ENCODE assay signal across 11 cellular contexts in the genomic region with DNA sequence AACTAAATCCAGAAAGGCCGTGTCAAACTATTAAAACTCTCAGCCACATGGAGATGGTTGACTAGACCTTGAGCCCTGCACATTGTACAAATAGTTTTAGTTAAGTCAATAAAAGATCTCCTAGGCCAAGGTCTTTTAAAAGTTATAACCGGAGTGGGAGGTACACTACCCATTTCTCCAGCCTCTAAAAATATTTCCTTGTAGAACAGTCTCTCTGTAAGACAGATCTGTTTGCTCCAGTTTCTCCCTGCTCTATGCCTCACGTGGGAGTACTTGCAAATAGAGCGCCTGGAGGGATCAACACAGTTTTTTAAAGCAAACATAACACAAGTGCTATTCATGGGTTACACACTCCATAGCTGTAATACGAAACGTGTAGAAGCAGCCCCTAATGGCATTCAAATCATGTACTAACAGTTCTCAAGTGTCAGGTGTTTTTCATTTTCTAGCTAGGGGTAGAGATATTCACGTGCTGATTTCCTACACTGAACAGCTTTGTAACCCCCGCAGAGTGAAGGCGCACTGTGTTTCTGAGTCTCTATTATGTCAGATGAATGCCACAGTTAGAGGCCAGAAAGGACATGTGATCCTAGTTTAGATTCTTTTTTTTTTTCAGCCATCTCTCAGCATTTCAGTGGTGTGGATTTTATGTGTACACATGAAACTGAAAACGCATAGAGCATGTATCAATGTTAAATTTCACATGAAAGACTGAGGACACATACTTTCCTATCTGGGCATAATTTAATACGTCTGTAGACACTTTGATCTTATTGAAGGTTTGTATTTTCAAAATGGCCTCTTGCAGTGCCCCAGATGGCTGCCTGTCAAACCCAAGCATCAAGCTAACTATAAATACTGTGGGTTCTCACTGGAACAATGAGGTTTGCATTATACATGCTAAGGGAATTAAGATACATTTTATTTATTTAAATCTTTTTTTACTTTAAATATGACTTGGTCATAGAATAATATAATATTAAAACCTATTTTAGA.
DNase-seq lines count a peak whose midpoint lies in the region; ATAC-seq and TF ChIP-seq lines count a peak whose summit lies in the region.
"Had no signal": no experiment of that assay in that cellular context is flagged by ENCODE, and none has a peak within 500 bp of the region (broad histone marks: within the 10 kb centered on the region; RNA-seq: fewer than 3 reads in every experiment).

No MANE protein-coding gene starts in this region.

- H4K20me1 ChIP-seq in MM.1S (ENCODE audit: insufficient read depth, low read length) = no peaks in the 10 kb centered on the region

- H3K4me1 ChIP-seq in MM.1S (ENCODE audit: low read length) = peaks cover 8% of the 10 kb centered on the region
- H3K4me1 ChIP-seq: tibial nerve had no signal

- no peak overlapping the region for H3K9ac ChIP-seq in MM.1S (ENCODE audit: low read length)

- no peaks in the 10 kb centered on the region for H3K27me3 ChIP-seq in MM.1S (replicated peaks; ENCODE audit: insufficient read depth, low read length)
- H3K27me3 ChIP-seq: tibial nerve had no signal

- ATAC-seq in GM19397 (IDR thresholded peaks at IDR 0.05; ENCODE audit: unreplicated experiment) = no peak
- ATAC-seq in HG03025 (IDR thresholded peaks at IDR 0.05; ENCODE audit: low FRiP score, unreplicated experiment) = no peak

- H3K4me1 Mint-ChIP-seq in glutamatergic neuron (ENCODE audit: low read depth, unreplicated experiment) = peaks cover 10% of the 10 kb centered on the region

- H3K79me2 ChIP-seq in MM.1S (ENCODE audit: low read length) = no peaks in the 10 kb centered on the region

- no peak for TF ChIP-seq EP300 in Ishikawa (IDR thresholded peaks at IDR 0.05; ENCODE audit: borderline replicate concordance)

- no peak overlapping the region for H3K27ac ChIP-seq in MM.1S (ENCODE audit: low read length)

- no peaks in the 10 kb centered on the region for H3F3A ChIP-seq in MM.1S (ENCODE audit: insufficient read depth, low read length)

- H2AFZ ChIP-seq in MM.1S (ENCODE audit: low read length) = no peak overlapping the region

- TF ChIP-seq RAD21 in Ishikawa (IDR thresholded peaks at IDR 0.05; ENCODE audit: low read depth) = no peak

- no peaks in the 10 kb centered on the region for H3K9me2 ChIP-seq in MM.1S (replicated peaks; ENCODE audit: insufficient read depth, low read length)

- H3K36me3 Mint-ChIP-seq in glutamatergic neuron (ENCODE audit: unreplicated experiment) = no peaks in the 10 kb centered on the region

- H3K4me2 ChIP-seq in MM.1S (ENCODE audit: low read depth, low read length) = no peak overlapping the region

- H3K36me3 ChIP-seq in MM.1S (replicated peaks; ENCODE audit: insufficient read depth, low read length) = no peaks in the 10 kb centered on the region
- H3K36me3 ChIP-seq: tibial nerve had no signal

- no peaks in the 10 kb centered on the region for H3K9me3 Mint-ChIP-seq in glutamatergic neuron (ENCODE audit: unreplicated experiment)

- TF ChIP-seq CTCF in glutamatergic neuron (IDR thresholded peaks at IDR 0.05; ENCODE audit: partially characterized antibody, unreplicated experiment) = no peak
- TF ChIP-seq CTCF in MM.1S (IDR thresholded peaks at IDR 0.05; ENCODE audit: low read length) = no peak

- DNase-seq in NCI-H748 treated with DMSO at 0.1 percent for 48 hours (lab: John Stamatoyannopoulos, UW) = peak; percentile 98
- no peak for DNase-seq in glutamatergic neuron
- peak; percentile 75 for DNase-seq in retina
- DNase-seq in effector CD4-positive, alpha-beta T cell = no peak
- no peak for DNase-seq in MM.1S
- DNase-seq: activated effector memory CD4-positive, alpha-beta T cell treated with anti-CD3 and anti-CD28 coated beads, Interleukin-2, amount 50 U/mL, for 16 hours; KBM-7 had no signal

- H3K27me3 Mint-ChIP-seq in glutamatergic neuron (ENCODE audit: unreplicated experiment) = no peaks in the 10 kb centered on the region

- H3K9me3 ChIP-seq in MM.1S (replicated peaks; ENCODE audit: insufficient read depth, low read length) = no peaks in the 10 kb centered on the region
- H3K9me3 ChIP-seq: tibial nerve had no signal

- peak overlapping the region; percentile 20 for H3K27ac Mint-ChIP-seq in glutamatergic neuron (ENCODE audit: unreplicated experiment)

- H3K4me3 Mint-ChIP-seq in glutamatergic neuron (ENCODE audit: unreplicated experiment) = no peak overlapping the region

- H3K4me3 ChIP-seq in MM.1S (ENCODE audit: low read length) = no peak overlapping the region
- H3K4me3 ChIP-seq: tibial nerve had no signal

TF ChIP-seq in Ishikawa, 13 proteins besides CTCF, POLR2A, EP300 and RAD21:
- TF ChIP-seq CREB1 (IDR thresholded peaks at IDR 0.05; ENCODE audit: low read depth) = no peak
- no peak for TF ChIP-seq TAF1 (IDR thresholded peaks at IDR 0.05; ENCODE audit: low read depth)
- TF ChIP-seq, protein P1, sequence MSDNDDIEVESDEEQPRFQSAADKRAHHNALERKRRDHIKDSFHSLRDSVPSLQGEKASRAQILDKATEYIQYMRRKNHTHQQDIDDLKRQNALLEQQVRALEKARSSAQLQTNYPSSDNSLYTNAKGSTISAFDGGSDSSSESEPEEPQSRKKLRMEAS (IDR thresholded peaks at IDR 0.05) = 0 out of 2 replicates have a peak, but pooled peaks have one; percentile 13
- no peak for TF ChIP-seq ZBTB7A (IDR thresholded peaks at IDR 0.05; ENCODE audit: low read depth)
- TF ChIP-seq USF1 (IDR thresholded peaks at IDR 0.05) = peak; percentile 2; the same call in 1 of the 2 replicates

Comparison
In these comparisons a context has a peak if more than half of its experiments do, and no peak if none do; other contexts are left out.
1. DNase-seq: peak in NCI-H748 treated with DMSO at 0.1 percent for 48 hours (single experiment) and retina (single experiment); none in glutamatergic neuron (single experiment), effector CD4-positive, alpha-beta T cell (single experiment) and MM.1S (single experiment).